In genomic region chr15:50685191-50685975, GRCh38 we compare ENCODE assay signal across 2 cellular contexts.
TF ChIP-seq lines count a peak whose summit lies in the region.

No MANE protein-coding gene starts in this region.

TF ChIP-seq in H1, 55 proteins besides CTCF, POLR2A, EP300 and RAD21 (continues in another document):
- no peak for TF ChIP-seq YY1 (IDR thresholded peaks at IDR 0.05; ENCODE audit: low read depth, low read length)
- no peak for TF ChIP-seq CHD2 (IDR thresholded peaks at IDR 0.05; ENCODE audit: low read length)
- no peak for TF ChIP-seq SP1 (IDR thresholded peaks at IDR 0.05; ENCODE audit: low read depth, low read length)
- no peak for TF ChIP-seq HDAC2 (IDR thresholded peaks at IDR 0.05; ENCODE audit: borderline replicate concordance in 1 of 2, low read depth in 2 of 2, low read length in 2 of 2)
- TF ChIP-seq CHD1 (IDR thresholded peaks at IDR 0.05; ENCODE audit: low read depth, low read length) = no peak
- TF ChIP-seq RFX5 (IDR thresholded peaks at IDR 0.05; ENCODE audit: borderline replicate concordance, low read depth, low read length) = no peak
- TF ChIP-seq POU5F1 (IDR thresholded peaks at IDR 0.05; ENCODE audit: low read depth, low read length) = no peak
- no peak for TF ChIP-seq GABPA (IDR thresholded peaks at IDR 0.05; ENCODE audit: borderline replicate concordance, insufficient read depth, low read length)
- TF ChIP-seq SAP30 (IDR thresholded peaks at IDR 0.05; ENCODE audit: insufficient read depth, insufficient replicate concordance, low read length) = no peak
- TF ChIP-seq CBX5 (IDR thresholded peaks at IDR 0.05; ENCODE audit: low read depth, low read length) = no peak
- TF ChIP-seq USF2 (IDR thresholded peaks at IDR 0.05; ENCODE audit: low read length) = no peak
- no peak for TF ChIP-seq TEAD4 (IDR thresholded peaks at IDR 0.05; ENCODE audit: low read depth, low read length)
- TF ChIP-seq MAFK (IDR thresholded peaks at IDR 0.05; ENCODE audit: low read depth, low read length) = no peak
- no peak for TF ChIP-seq BRCA1 (IDR thresholded peaks at IDR 0.05; ENCODE audit: low read depth, low read length)
- no peak for TF ChIP-seq NANOG (IDR thresholded peaks at IDR 0.05; ENCODE audit: insufficient read depth, low read depth, low read length, poor library complexity, severe bottlenecking)
- TF ChIP-seq CHD7 (IDR thresholded peaks at IDR 0.05; ENCODE audit: insufficient replicate concordance, low read length) = no peak
- TF ChIP-seq TBP (IDR thresholded peaks at IDR 0.05; ENCODE audit: low read depth, low read length) = no peak
- TF ChIP-seq SUZ12 (IDR thresholded peaks at IDR 0.05; ENCODE audit: low read length) = no peak
- no peak for TF ChIP-seq ZNF274 (IDR thresholded peaks at IDR 0.05; ENCODE audit: borderline replicate concordance, extremely low read depth, low read length)

TF ChIP-seq in neural cell, 6 proteins besides CTCF, POLR2A, EP300 and RAD21:
- no peak for TF ChIP-seq REST (IDR thresholded peaks at IDR 0.05; ENCODE audit: borderline replicate concordance)
- no peak for TF ChIP-seq EZH2 (IDR thresholded peaks at IDR 0.05; ENCODE audit: borderline replicate concordance, insufficient read depth, low read length, poor library complexity, severe bottlenecking)
- no peak for TF ChIP-seq TAF1 (IDR thresholded peaks at IDR 0.05; ENCODE audit: low read depth)
- no peak for TF ChIP-seq SMC3 (conservative IDR thresholded peaks at IDR 0.05; ENCODE audit: poor library complexity)
- no peak for TF ChIP-seq MXI1 (conservative IDR thresholded peaks at IDR 0.05; ENCODE audit: poor library complexity, severe bottlenecking)
- no peak for TF ChIP-seq POLR2AphosphoS5 (IDR thresholded peaks at IDR 0.05)
